7 cellular contexts compared by ENCODE assay signal in the genomic region with DNA sequence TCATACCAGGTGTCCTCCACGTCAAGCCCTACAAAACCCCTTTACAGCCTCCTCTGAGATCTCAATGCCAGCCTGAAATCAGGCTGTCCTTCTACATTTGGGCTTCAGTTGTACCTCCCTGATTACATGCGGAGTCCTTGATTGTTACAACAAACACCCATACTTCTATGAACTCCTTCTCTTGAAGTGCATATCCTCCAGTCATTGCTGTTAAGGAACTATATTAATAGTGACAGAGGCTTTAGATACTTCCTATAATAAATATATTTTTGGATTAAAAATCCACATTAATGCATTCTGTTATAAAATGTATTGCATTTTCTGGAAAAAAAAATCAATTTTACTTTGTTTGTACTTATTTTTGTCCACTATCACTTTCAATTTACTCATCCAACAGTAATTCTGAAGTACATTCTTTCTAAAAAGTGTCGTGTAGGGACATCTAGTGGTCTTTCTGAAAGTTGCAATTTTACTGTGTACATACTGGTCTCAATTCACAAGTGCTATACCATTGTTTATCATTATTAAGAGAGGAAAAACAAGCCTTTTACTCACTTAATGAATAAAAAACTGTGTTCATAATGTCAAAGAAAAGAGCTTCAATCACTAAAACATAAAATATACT.
DNase-seq lines count a peak whose midpoint lies in the region; ATAC-seq, FAIRE-seq and TF ChIP-seq lines count a peak whose summit lies in the region.

No MANE protein-coding gene starts in this region.

- no peak overlapping the region for H3K27ac Mint-ChIP-seq in memory B cell

- no peaks in the 10 kb centered on the region for H3K9me3 Mint-ChIP-seq in memory B cell

- DNase-seq in GM10248 (ENCODE audit: extremely low spot score) = peak; percentile 27
- DNase-seq in HL-60 (ENCODE audit: low read depth in 1 of 2, low spot score in 1 of 2) = peak in 1 of 2 experiments; percentile 23
- DNase-seq in NCI-H748 treated with DMSO at 0.1 percent for 48 hours (lab: John Stamatoyannopoulos, UW) = peak; percentile 90
- peak in 1 of 2 donors; percentile 2 for DNase-seq in memory B cell (ENCODE audit: low spot score in 2 of 2)
- DNase-seq in stimulated activated naive CD4-positive, alpha-beta T cell treated with Interleukin-2 at 50 U/mL for 16 hours (lab: John Stamatoyannopoulos, UW) = no peak

- POLR2A ChIA-PET in GM10248 (lab: Yijun Ruan, JAX) = no interaction called here

- peak; percentile 95 for ATAC-seq in GM21515 (IDR thresholded peaks at IDR 0.05; ENCODE audit: unreplicated experiment)
- peak; percentile 53 for ATAC-seq in memory B cell (ENCODE audit: low read depth)

- peak; percentile 45 for FAIRE-seq in colon (lab: Jason Lieb, UNC)

- H3K27ac ChIP-seq in HL-60 (replicated peaks) = no peak overlapping the region

- H3K4me1 Mint-ChIP-seq in memory B cell = no peaks in the 10 kb centered on the region

- H3K27me3 Mint-ChIP-seq in memory B cell = no peaks in the 10 kb centered on the region

- no peak overlapping the region for H3K4me3 Mint-ChIP-seq in memory B cell

- TF ChIP-seq CTCF in GM10248 (IDR thresholded peaks at IDR 0.05; ENCODE audit: control extremely low read depth, extremely low read depth, low read depth, missing control alignments) (peak; percentile 61), HL-60 (IDR thresholded peaks at IDR 0.05; ENCODE audit: insufficient read depth, low read length) (peak; percentile 60)

- CTCF ChIA-PET in GM10248 (lab: Yijun Ruan, JAX) = interaction anchor here (0.8 to 6.9 kb wide), 13 partner anchors 9 to 640 kb away, joined by 3 to 67 read pairs (median 3); no protein-coding TSS in a partner anchor

- H3K4me3 ChIP-seq in HL-60 (replicated peaks; ENCODE audit: insufficient read depth, low read length) = no peak overlapping the region

- H3K27me3 ChIP-seq in HL-60 (ENCODE audit: insufficient read depth, poor library complexity, severe bottlenecking) = no peaks in the 10 kb centered on the region

- H3K36me3 Mint-ChIP-seq in memory B cell = no peaks in the 10 kb centered on the region
